18 cellular contexts compared by ENCODE assay signal in the genomic region with DNA sequence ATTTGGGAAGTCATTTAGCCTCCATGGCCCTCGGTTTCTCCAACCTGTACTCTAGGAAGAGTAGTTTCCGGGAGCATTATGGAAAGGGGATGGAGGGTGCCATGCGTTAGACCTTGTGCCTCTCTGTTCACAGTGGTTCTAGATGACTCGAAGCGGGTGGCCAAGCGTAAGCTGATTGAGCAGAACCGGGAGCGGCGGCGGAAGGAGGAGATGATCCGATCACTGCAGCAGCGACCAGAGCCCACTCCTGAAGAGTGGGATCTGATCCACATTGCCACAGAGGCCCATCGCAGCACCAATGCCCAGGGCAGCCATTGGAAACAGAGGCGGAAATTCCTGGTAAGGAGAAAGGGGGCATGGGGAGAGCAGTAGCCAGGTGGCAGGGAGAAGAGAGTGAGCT.
"Had no signal": no experiment of that assay in that cellular context is flagged by ENCODE, and none has a peak within 500 bp of the region (broad histone marks: within the 10 kb centered on the region; RNA-seq: fewer than 3 reads in every experiment).

No MANE protein-coding gene starts in this region.

- DNase-seq: colonic mucosa; dermis blood vessel endothelial cell; erythroblast; foreskin keratinocyte; kidney glomerular epithelial cell; mammary epithelial cell; mucosa of descending colon; naive thymus-derived CD8-positive, alpha-beta T cell; posterior cingulate gyrus; retina; right lobe of liver; stimulated activated naive CD4-positive, alpha-beta T cell treated with Interleukin-2 at 50 U/mL for 16 hours; tibial artery; upper lobe of left lung; uterus had no signal

- H3K9me3 ChIP-seq: colonic mucosa, mucosa of descending colon, neutrophil, right lobe of liver, tibial artery, upper lobe of left lung, uterus had no signal

- H3K4me3 Mint-ChIP-seq: naive thymus-derived CD8-positive, alpha-beta T cell had no signal

- H3K27ac ChIP-seq: colonic mucosa, foreskin keratinocyte, hepatocyte, neutrophil, right lobe of liver, upper lobe of left lung had no signal

- H3K27me3 Mint-ChIP-seq: naive thymus-derived CD8-positive, alpha-beta T cell had no signal

- H3K36me3 ChIP-seq: colonic mucosa, uterus had no signal

- H3K9me3 Mint-ChIP-seq: naive thymus-derived CD8-positive, alpha-beta T cell had no signal

- H3K4me1 ChIP-seq: colonic mucosa, foreskin keratinocyte, right lobe of liver, upper lobe of left lung, uterus had no signal

- ATAC-seq: foreskin keratinocyte; mucosa of descending colon; naive thymus-derived CD8-positive, alpha-beta T cell; right lobe of liver had no signal

- H3K27me3 ChIP-seq: colonic mucosa, foreskin keratinocyte, hepatocyte, neutrophil, right lobe of liver, tibial artery, upper lobe of left lung, uterus had no signal

- H3K4me3 ChIP-seq: colonic mucosa, hepatocyte, mucosa of descending colon, right lobe of liver, skin epidermis, tibial artery, upper lobe of left lung, uterus had no signal
